In the genomic region with DNA sequence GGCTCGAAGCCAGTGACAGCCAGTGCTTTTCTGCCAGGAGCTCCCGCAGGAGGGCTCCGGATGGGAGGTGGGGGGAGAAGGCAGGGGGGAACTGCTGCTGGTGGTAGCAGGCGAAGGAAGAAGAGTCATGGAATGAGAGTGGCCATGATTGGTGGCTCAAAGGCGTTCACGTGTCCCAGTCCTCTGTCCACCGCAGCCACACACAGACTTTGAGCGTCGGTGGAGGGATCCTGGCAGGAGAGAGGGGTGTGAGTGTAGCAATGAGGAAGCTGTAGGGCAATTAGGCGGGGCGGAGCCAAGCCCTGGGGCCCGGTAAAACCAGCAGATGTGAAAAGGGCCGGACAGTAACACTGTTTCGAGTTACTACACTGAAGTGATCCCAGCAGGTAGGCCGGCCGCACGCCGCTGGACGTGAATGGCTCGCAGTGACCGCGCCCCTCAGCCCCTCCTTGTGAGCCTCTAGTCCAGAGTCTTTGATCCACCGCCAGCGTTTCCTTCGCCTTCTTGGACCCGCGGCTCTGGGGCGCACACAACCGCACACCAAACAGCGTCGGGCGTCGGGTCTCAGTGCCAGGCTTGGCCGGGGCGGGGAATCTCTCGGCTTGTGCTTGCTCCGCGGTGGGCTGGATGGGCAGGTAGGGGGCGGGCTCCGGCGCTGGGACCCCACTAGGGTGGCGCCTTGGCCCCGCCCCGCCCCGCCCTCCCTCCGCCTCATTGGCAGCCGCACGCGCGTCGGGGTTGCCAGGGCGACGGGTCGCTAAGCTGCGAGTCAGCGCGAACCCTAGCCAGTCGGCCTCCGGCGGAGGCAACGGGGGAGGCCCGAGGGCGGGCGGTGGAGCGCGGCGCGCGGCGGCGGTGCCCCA, we compare ENCODE assay signal across 8 cellular contexts. TPM values are rescaled to one million over a fixed set of nuclear protein-coding genes. Genes with fewer than 3 reads are reported as not detected.
DNase-seq lines count a peak whose midpoint lies in the region; ATAC-seq, FAIRE-seq and TF ChIP-seq lines count a peak whose summit lies in the region.

A gene (plus strand): TSS at position 788 of the 863 bp plus-strand sequence. CDS start 250 bp downstream, outside the sequence.

- H2AFZ ChIP-seq in K562 (ENCODE audit: low read depth, low read length) = peak within 1 kb of the TSS; percentile 84

- H3K36me3 Mint-ChIP-seq in stimulated activated naive CD8-positive, alpha-beta T cell treated with anti-CD3 and anti-CD28 coated beads, Interleukin-15, Interleukin-2, amounts not matched to agents 100 ng/mL and 50 ng/mL, for 24 hours (ENCODE audit: low read depth) = no peaks in the 10 kb centered on the region

- H3K27ac ChIP-seq in A549 (peak within 1 kb of the TSS in 1 of 2 experiments; percentile 66; a peak in 3 of 6 replicates), K562 (ENCODE audit: extremely low read depth, low read depth, low read length) (no peak within 1 kb of the TSS), mesodermal cell (ENCODE audit: low read depth, low read length, severe bottlenecking) (no peak within 1 kb of the TSS)

- CTCF ChIA-PET in A549 (lab: Yijun Ruan, JAX) (interaction anchor here (0.7 to 10.5 kb wide), 21 partner anchors 8 to 228 kb away, joined by 3 to 109 read pairs (median 5); a partner anchor contains a TSS), K562 (lab: Yijun Ruan, JAX; ENCODE audit: low intra/inter-chr PET ratio) (no interaction called here)

- TF ChIP-seq EP300 in A549 (IDR thresholded peaks at IDR 0.05) (no peak), K562 (IDR thresholded peaks at IDR 0.05; ENCODE audit: low read length) (no peak)

- TF ChIP-seq RAD21 in A549 (conservative IDR thresholded peaks at IDR 0.05 in 1 of 2, IDR thresholded peaks at IDR 0.05 in 1 of 2) (no peak), K562 (CRISPR knock-in tag; conservative IDR thresholded peaks at IDR 0.05 in 1 of 2, IDR thresholded peaks at IDR 0.05 in 1 of 2) (no peak)

- POLR2A ChIA-PET in A549 (lab: Yijun Ruan, JAX) (interaction anchor here (1.0 to 1.1 kb wide), 2 partner anchors 9 to 62 kb away, joined by 3 read pairs; no protein-coding TSS in a partner anchor), K562 (lab: Yijun Ruan, JAX) (interaction anchor here (0.9 to 1.1 kb wide), 3 partner anchors 9 to 37 kb away, joined by 3 to 4 read pairs (median 3); no protein-coding TSS in a partner anchor)

- H3K36me3 ChIP-seq in K562 (ENCODE audit: control insufficient read depth, insufficient read depth, low read length) (no peaks in the 10 kb centered on the region), mesodermal cell (ENCODE audit: control insufficient read depth, insufficient read depth, low read length) (no peaks in the 10 kb centered on the region)

- no peak for FAIRE-seq in A549 (lab: Jason Lieb, UNC)
- FAIRE-seq in K562 (lab: Jason Lieb, UNC) = no peak

- TF ChIP-seq POLR2A in A549 (IDR thresholded peaks at IDR 0.05; ENCODE audit: low read length) (no peak), K562 (conservative IDR thresholded peaks at IDR 0.05) (no peak)

- peak within 1 kb of the TSS; percentile 23 for H3K4me3 Mint-ChIP-seq in stimulated activated naive CD8-positive, alpha-beta T cell treated with anti-CD3 and anti-CD28 coated beads, Interleukin-15, Interleukin-2, amounts not matched to agents 100 ng/mL and 50 ng/mL, for 24 hours

- no peak within 1 kb of the TSS for H3K27ac Mint-ChIP-seq in stimulated activated naive CD8-positive, alpha-beta T cell treated with anti-CD3 and anti-CD28 coated beads, Interleukin-15, Interleukin-2, amounts not matched to agents 100 ng/mL and 50 ng/mL, for 24 hours

- TF ChIP-seq CTCF in A549 (IDR thresholded peaks at IDR 0.05) (no peak), GM20000 (IDR thresholded peaks at IDR 0.05; ENCODE audit: extremely low read depth, missing control alignments) (no peak), K562 (IDR thresholded peaks at IDR 0.05 in 2 of 3, conservative IDR thresholded peaks at IDR 0.05 in 1 of 3; ENCODE audit: insufficient read depth in 2 of 3, low read depth in 1 of 3, low read length in 3 of 3) (no peak)

- peaks cover 4% of the 10 kb centered on the region for H3K9me1 ChIP-seq in K562 (ENCODE audit: control insufficient read depth, insufficient read depth, low read length)

- H3K9me3 ChIP-seq in A549 = 0 out of 3 replicates have a peak, but pooled peaks cover 3% of the 10 kb centered on the region
- no peaks in the 10 kb centered on the region for H3K9me3 ChIP-seq in K562 (replicated peaks; ENCODE audit: control insufficient read depth, insufficient read depth, low read depth, low read length)
- H3K9me3 ChIP-seq in mesodermal cell (ENCODE audit: control insufficient read depth, low read length) = no peaks in the 10 kb centered on the region

- WGBS in A549 (ENCODE audit: missing lambda C conversion rate) = 33% methylated on average over 31 of the region's 71 CpGs
- WGBS in K562 (ENCODE audit: insufficient coverage, low coverage, missing lambda C conversion rate) = 10% methylated on average over 31 of the region's 71 CpGs
- WGBS in mesodermal cell (ENCODE audit: insufficient coverage in 2 of 2), 2 experiments = 1 to 2% methylated on average over 47 to 60 of the region's 71 CpGs

- H3K4me1 Mint-ChIP-seq in stimulated activated naive CD8-positive, alpha-beta T cell treated with anti-CD3 and anti-CD28 coated beads, Interleukin-15, Interleukin-2, amounts not matched to agents 100 ng/mL and 50 ng/mL, for 24 hours (ENCODE audit: low read depth) = peaks cover 7% of the 10 kb centered on the region

- H3K4me1 ChIP-seq in A549 (peaks cover 13% of the 10 kb centered on the region), K562 (replicated peaks in 1 of 2; ENCODE audit: control insufficient read depth in 2 of 2, insufficient read depth in 2 of 2, low read length in 2 of 2) (peaks cover 0 to 25% of the 10 kb centered on the region in 2 experiments; a peak in 3 of 5 replicates), mesodermal cell (ENCODE audit: control insufficient read depth, insufficient read depth, low read length, poor library complexity, severe bottlenecking) (peaks cover 3% of the 10 kb centered on the region)

- H3K27me3 ChIP-seq in K562 (ENCODE audit: control insufficient read depth in 2 of 2, insufficient read depth in 2 of 2, low read length in 2 of 2) = peaks cover 18 to 75% of the 10 kb centered on the region in 2 experiments

- H3K79me2 ChIP-seq in K562 (ENCODE audit: control insufficient read depth, insufficient read depth, low read length) = no peaks in the 10 kb centered on the region

- H3K4me2 ChIP-seq in A549 = peak within 1 kb of the TSS; percentile 99
- H3K4me2 ChIP-seq in K562 (ENCODE audit: insufficient read depth, low read length) = peak within 1 kb of the TSS; percentile 68

- peaks cover 4% of the 10 kb centered on the region; the same call in 1 of the 2 replicates for H4K20me1 ChIP-seq in K562 (replicated peaks; ENCODE audit: control insufficient read depth, insufficient read depth, low read length)

- peaks cover 51% of the 10 kb centered on the region for H3K27me3 Mint-ChIP-seq in stimulated activated naive CD8-positive, alpha-beta T cell treated with anti-CD3 and anti-CD28 coated beads, Interleukin-15, Interleukin-2, amounts not matched to agents 100 ng/mL and 50 ng/mL, for 24 hours

- in situ Hi-C loops in K562 (cut with MboI) = no loop called here

- H3K9ac ChIP-seq in K562 (ENCODE audit: insufficient read depth in 1 of 2, low read depth in 2 of 2, low read length in 2 of 2) = peak within 1 kb of the TSS in 1 of 2 experiments; percentile 64; a peak in 2 of 4 replicates

- no peaks in the 10 kb centered on the region for H3K9me3 Mint-ChIP-seq in stimulated activated naive CD8-positive, alpha-beta T cell treated with anti-CD3 and anti-CD28 coated beads, Interleukin-15, Interleukin-2, amounts not matched to agents 100 ng/mL and 50 ng/mL, for 24 hours

- H3K4me3 ChIP-seq in A549 = peak within 1 kb of the TSS; percentile 44
- H3K4me3 ChIP-seq in K562 = peak within 1 kb of the TSS; percentile 29; the same call in 1 of the 2 replicates
- H3K4me3 ChIP-seq in mesodermal cell (ENCODE audit: extremely low read depth, insufficient read depth, low read length, poor library complexity, severe bottlenecking) = peak within 1 kb of the TSS; percentile 26

- no TSS peak for BruUV-seq in K562 (replicated peaks; lab: Mats Ljungman, UMichigan)

- ATAC-seq in A549 = peak in 1 of 2 experiments; percentile 31; a peak in 1 of 6 replicates
- no peak for ATAC-seq in K562
- no peak for ATAC-seq in HG02852 (IDR thresholded peaks at IDR 0.05; ENCODE audit: unreplicated experiment)
- no peak for ATAC-seq in GM18873 (IDR thresholded peaks at IDR 0.05; ENCODE audit: low FRiP score, unreplicated experiment)

- DNase-seq in A549 (ENCODE audit: low read depth in 1 of 2, low spot score in 1 of 2) = peak in 1 of 2 experiments; percentile 36
- DNase-seq in GM20000 (ENCODE audit: low spot score) = peak; percentile 63
- DNase-seq in NOMO-1 (lab: John Stamatoyannopoulos, UW; ENCODE audit: unreplicated experiment in 2 of 2) = peak; percentile 83 to 86
- peak; percentile 31 to 84 (median 60) for DNase-seq in K562 (ENCODE audit: extremely low read depth in 1 of 4, low spot score in 3 of 4)

- intact Hi-C loops in K562 (cut with micrococcal nuclease) = no loop called here

RNA-seq across cellular contexts. Expression of the gene that starts here (rescaled TPM):
- polyA plus RNA-seq in A549 (2011; rRNA removed) (0.03 TPM in 1 of 2 replicates, not detected in the other), A549 (2017; fragmentation: RNase III; extraction: RNeasy Plus Mini Kit Qiagen cat#74134 plus additional on column Dnase treatment) (0.04 to 0.13 TPM in 2 of 3 replicates, not detected in the other), K562 (2011; rRNA removed) (0.04 TPM in 1 of 2 replicates, not detected in the other), K562 (2014; fragmentation: Illumina TruSeq; extraction: Trizol) (not detected in 2 replicates), K562 (2014; fragmentation: Nextera tagmentation; extraction: Ambion mirVana) (not detected), K562 (2014; rRNA removed) (not detected in 2 replicates)
- polyA plus RNA-seq in A549 (2012; cell fraction: cytosol; rRNA removed) = 0.04 and 0.09 TPM in 2 replicates
- polyA plus RNA-seq in A549 (2012; cell fraction: nucleus; rRNA removed) = 0.07 TPM in 2 replicates
- not detected in 2 replicates for polyA minus RNA-seq in A549 (2011; rRNA and poly(A)+ RNA removed)
- not detected in 2 replicates for total RNA-seq in K562 (2011; cell fraction: chromatin; rRNA removed; ENCODE audit: low replicate concordance)
- total RNA-seq in K562 (2011; cell fraction: nucleolus; rRNA removed) = 0.17 TPM in 1 of 2 replicates, not detected in the other
- not detected in 2 replicates for total RNA-seq in K562 (2011; cell fraction: nucleoplasm; rRNA removed)
- total RNA-seq in K562 (2014; rRNA removed) (not detected in 2 replicates), K562 (2014; rRNA removed; fragmentation: Illumina TruSeq; extraction: Trizol) (not detected in 2 replicates), K562 (2015; rRNA removed; fragmentation: Illumina TruSeq; extraction: Trizol) (0.11 TPM in 1 of 2 replicates, not detected in the other), K562 (2021) (not detected in 2 replicates)
- polyA plus RNA-seq in K562 (2011; cell fraction: cytosol; rRNA removed) = 0.03 and 0.07 TPM in 2 replicates
- polyA plus RNA-seq in K562 (2011; cell fraction: nucleus; rRNA removed) = 0.04 and 0.07 TPM in 2 replicates
- 0.06 TPM in 1 of 2 replicates, not detected in the other for polyA plus RNA-seq in K562 (2012)
- polyA minus RNA-seq in K562 (2011; rRNA and poly(A)+ RNA removed) = not detected in 2 replicates
- polyA minus RNA-seq in K562 (2011; cell fraction: cytosol; rRNA and poly(A)+ RNA removed) = not detected in 2 replicates
- polyA minus RNA-seq in K562 (2011; cell fraction: nucleus; rRNA and poly(A)+ RNA removed) = 0.11 TPM in 1 of 2 replicates, not detected in the other
- polyA plus RNA-seq in mesodermal cell (2013, experiment 1 of 2) = 0.81 TPM
- polyA plus RNA-seq in mesodermal cell (2013, experiment 2 of 2) = 0.66 TPM

Comparison
In these comparisons a context has a peak if more than half of its experiments do, and no peak if none do; other contexts are left out.
1. Peak in DNase-seq, H3K4me3 ChIP-seq and H3K4me2 ChIP-seq in K562; RNA of the gene not detected or under 1 TPM.